Comparison of ENCODE assay signal across 16 cellular contexts in the genomic region with DNA sequence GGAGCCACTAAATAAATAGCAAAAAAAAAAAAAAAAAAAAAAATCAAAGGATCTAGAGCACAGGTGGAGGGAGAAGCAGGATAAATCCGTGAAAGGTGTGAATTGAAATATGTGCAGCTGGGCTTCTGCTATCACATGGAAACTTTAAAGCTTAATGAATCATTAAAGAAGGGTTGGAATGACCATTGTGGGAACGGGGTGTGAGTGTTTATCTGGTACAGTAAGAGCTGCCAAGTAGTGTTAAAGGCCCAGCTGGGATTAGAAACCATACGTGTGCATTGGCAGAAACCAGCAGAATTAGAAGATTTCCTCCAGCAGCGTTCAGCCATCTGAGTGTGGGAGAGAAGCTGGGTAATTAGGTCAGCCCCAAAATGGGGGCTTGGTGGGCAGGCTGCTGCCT. TPM values are rescaled to one million over a fixed set of nuclear protein-coding genes. Genes with fewer than 3 reads are reported as not detected.
A peak's percentile ranks its signal among the peaks of the same experiment; 100 is the strongest.
DNase-seq lines count a peak whose midpoint lies in the region; ATAC-seq and TF ChIP-seq lines count a peak whose summit lies in the region.
"Had no signal": no experiment of that assay in that cellular context is flagged by ENCODE, and none has a peak within 500 bp of the region (broad histone marks: within the 10 kb centered on the region; RNA-seq: fewer than 3 reads in every experiment).

No MANE protein-coding gene starts in this region.

- H3K27me3 ChIP-seq in PC-3 (ENCODE audit: low read length) (no peaks in the 10 kb centered on the region), esophagus muscularis mucosa (no peaks in the 10 kb centered on the region)
- H3K27me3 ChIP-seq in CD8-positive, alpha-beta memory T cell (ENCODE audit: insufficient read depth, low read length, poor library complexity, severe bottlenecking): no peaks in the 10 kb centered on the region
- H3K27me3 ChIP-seq: gastrocnemius medialis had no signal

- intact Hi-C loops in PC-3 (cut with micrococcal nuclease): loop anchor here (5.0 kb wide), 1 partner anchor 42 kb away; the partner anchor contains the start of gene TARS2
- intact Hi-C loops in esophagus muscularis mucosa (cut with DNase I): no loop called here

- H3K9me3 Mint-ChIP-seq in CD8-positive, alpha-beta memory T cell: no peaks in the 10 kb centered on the region
- no peaks in the 10 kb centered on the region for H3K9me3 Mint-ChIP-seq in activated T-cell treated with anti-CD3 and anti-CD28 coated beads, Interleukin-2, amount 50 U/mL, for 4 hours
- H3K9me3 Mint-ChIP-seq: activated CD4-positive, alpha-beta memory T cell treated with anti-CD3 and anti-CD28 coated beads for 36 hours; activated naive CD4-positive, alpha-beta T cell treated with anti-CD3 and anti-CD28 coated beads for 36 hours had no signal

- 23% methylated on average over 4 of the region's 4 CpGs for WGBS in esophagus muscularis mucosa

- no peaks in the 10 kb centered on the region for H3K36me3 Mint-ChIP-seq in CD8-positive, alpha-beta memory T cell
- H3K36me3 Mint-ChIP-seq in activated T-cell treated with anti-CD3 and anti-CD28 coated beads, Interleukin-2, amount 50 U/mL, for 4 hours (ENCODE audit: insufficient read depth): no peaks in the 10 kb centered on the region
- H3K36me3 Mint-ChIP-seq: activated CD4-positive, alpha-beta memory T cell treated with anti-CD3 and anti-CD28 coated beads for 36 hours had no signal

- H3K4me2 ChIP-seq in PC-3 (ENCODE audit: low read length): no peak overlapping the region

- peak overlapping the region; percentile 6; the same call in 1 of the 2 replicates for H2AFZ ChIP-seq in PC-3 (ENCODE audit: low read length)

- H3K27me3 Mint-ChIP-seq in CD8-positive, alpha-beta memory T cell: no peaks in the 10 kb centered on the region
- H3K27me3 Mint-ChIP-seq in activated T-cell treated with anti-CD3 and anti-CD28 coated beads, Interleukin-2, amount 50 U/mL, for 4 hours (ENCODE audit: low read depth): no peaks in the 10 kb centered on the region
- H3K27me3 Mint-ChIP-seq: activated CD4-positive, alpha-beta memory T cell treated with anti-CD3 and anti-CD28 coated beads for 36 hours; B cell had no signal

- H3K79me2 ChIP-seq in PC-3 (ENCODE audit: low read length): no peaks in the 10 kb centered on the region

- H3K4me1 Mint-ChIP-seq in CD8-positive, alpha-beta memory T cell: peaks cover 0 to 3% (median 0%) of the 10 kb centered on the region in 3 donors
- H3K4me1 Mint-ChIP-seq in activated T-cell treated with anti-CD3 and anti-CD28 coated beads, Interleukin-2, amount 50 U/mL, for 4 hours (ENCODE audit: low read depth): peaks cover 2% of the 10 kb centered on the region
- H3K4me1 Mint-ChIP-seq: B cell had no signal

- peak; percentile 57 for ATAC-seq in PC-3
- no peak for ATAC-seq in HG02852 (IDR thresholded peaks at IDR 0.05; ENCODE audit: unreplicated experiment)
- no peak for ATAC-seq in activated T-cell treated with anti-CD3 and anti-CD28 coated beads, Interleukin-2, amount 50 U/mL, for 4 hours

- DNase-seq in AG10803 (ENCODE audit: low read depth) (peak; percentile 85), PC-3 (no peak), esophagus muscularis mucosa (ENCODE audit: extremely low spot score) (no peak), mucosa of gallbladder (ENCODE audit: low spot score) (peak; percentile 55), NCI-H2227 (lab: John Stamatoyannopoulos, UW; ENCODE audit: unreplicated experiment) (no peak)
- DNase-seq in CD8-positive, alpha-beta memory T cell: no peak
- DNase-seq in activated T-cell treated with anti-CD3 and anti-CD28 coated beads, Interleukin-2, amount 50 U/mL, for 4 hours: no peak
- DNase-seq: activated CD4-positive, alpha-beta memory T cell treated with anti-CD3 and anti-CD28 coated beads for 36 hours; activated naive CD4-positive, alpha-beta T cell treated with anti-CD3 and anti-CD28 coated beads for 36 hours; gastrocnemius medialis; GF-D8; mesendoderm; NCI-H748 treated with DMSO at 0.1 percent for 48 hours; SW 1271 had no signal

- no peak for TF ChIP-seq POLR2A in esophagus muscularis mucosa (IDR thresholded peaks at IDR 0.05; ENCODE audit: low read depth)

- H3K36me3 ChIP-seq in PC-3 (ENCODE audit: low read depth, low read length) (no peaks in the 10 kb centered on the region), esophagus muscularis mucosa (no peaks in the 10 kb centered on the region)
- H3K36me3 ChIP-seq in CD8-positive, alpha-beta memory T cell (ENCODE audit: insufficient read depth, low read length): no peaks in the 10 kb centered on the region
- H3K36me3 ChIP-seq: gastrocnemius medialis had no signal

- H3F3A ChIP-seq in PC-3 (ENCODE audit: low read length, unreplicated experiment): peaks cover 5% of the 10 kb centered on the region

- no peak overlapping the region for H3K9ac ChIP-seq in PC-3 (ENCODE audit: low read length)

- peak overlapping the region in 1 of 8 donors; percentile 24 for H3K27ac Mint-ChIP-seq in CD8-positive, alpha-beta memory T cell
- H3K27ac Mint-ChIP-seq: activated CD4-positive, alpha-beta memory T cell treated with anti-CD3 and anti-CD28 coated beads for 36 hours; activated naive CD4-positive, alpha-beta T cell treated with anti-CD3 and anti-CD28 coated beads for 36 hours; B cell had no signal

- no peaks in the 10 kb centered on the region for H4K20me1 ChIP-seq in PC-3 (ENCODE audit: low read length)

- no peak overlapping the region for H3K27ac ChIP-seq in PC-3 (ENCODE audit: low read length)
- H3K27ac ChIP-seq in esophagus muscularis mucosa (replicated peaks in 1 of 4): peak overlapping the region in 3 of 4 donors; percentile 18 to 60 (median 48)
- H3K27ac ChIP-seq in CD8-positive, alpha-beta memory T cell (ENCODE audit: low read depth, low read length): no peak overlapping the region

- peaks cover 13% of the 10 kb centered on the region; the same call in 1 of the 2 replicates for H3K4me1 ChIP-seq in PC-3 (ENCODE audit: insufficient read depth, low read length)
- H3K4me1 ChIP-seq in esophagus muscularis mucosa: peaks cover 9 to 42% (median 36%) of the 10 kb centered on the region in 4 donors
- no peaks in the 10 kb centered on the region for H3K4me1 ChIP-seq in CD8-positive, alpha-beta memory T cell (ENCODE audit: insufficient read depth, low read length)

- POLR2A ChIA-PET in PC-3 (lab: Charles Lee; ENCODE audit: unreplicated experiment): no interaction called here
- POLR2A ChIA-PET in CD8-positive, alpha-beta memory T cell (lab: Charles Lee): no interaction called here

- H3K4me3 ChIP-seq in AG10803 (ENCODE audit: low read length) (no peak overlapping the region), PC-3 (ENCODE audit: low read length) (no peak overlapping the region), esophagus muscularis mucosa (no peak overlapping the region)
- no peak overlapping the region for H3K4me3 ChIP-seq in CD8-positive, alpha-beta memory T cell (ENCODE audit: low read length)
- H3K4me3 ChIP-seq: gastrocnemius medialis had no signal

- no peaks in the 10 kb centered on the region for H3K9me2 ChIP-seq in PC-3 (replicated peaks; ENCODE audit: low read length)

- TF ChIP-seq CTCF in AG10803 (conservative IDR thresholded peaks at IDR 0.05; ENCODE audit: low read length) (no peak), PC-3 (conservative IDR thresholded peaks at IDR 0.05; ENCODE audit: low read depth, low read length) (no peak), esophagus muscularis mucosa (IDR thresholded peaks at IDR 0.05) (no peak)

- H3K9me3 ChIP-seq in PC-3 (ENCODE audit: low read length) (no peaks in the 10 kb centered on the region), esophagus muscularis mucosa (no peaks in the 10 kb centered on the region)
- no peaks in the 10 kb centered on the region for H3K9me3 ChIP-seq in CD8-positive, alpha-beta memory T cell (ENCODE audit: low read length)
- H3K9me3 ChIP-seq: gastrocnemius medialis had no signal

- CTCF ChIA-PET in PC-3 (lab: Charles Lee): no interaction called here
- CTCF ChIA-PET in CD8-positive, alpha-beta memory T cell (lab: Charles Lee): interaction anchor here (0.7 kb wide), 1 partner anchor 60 kb away, joined by 3 read pairs; no protein-coding TSS in a partner anchor

- BruUV-seq in PC-3 (replicated peaks; lab: Mats Ljungman, UMichigan): no TSS peak

- H3K4me3 Mint-ChIP-seq in CD8-positive, alpha-beta memory T cell: no peak overlapping the region
- H3K4me3 Mint-ChIP-seq in activated T-cell treated with anti-CD3 and anti-CD28 coated beads, Interleukin-2, amount 50 U/mL, for 4 hours: no peak overlapping the region
- H3K4me3 Mint-ChIP-seq: activated CD4-positive, alpha-beta memory T cell treated with anti-CD3 and anti-CD28 coated beads for 36 hours; activated naive CD4-positive, alpha-beta T cell treated with anti-CD3 and anti-CD28 coated beads for 36 hours; B cell had no signal

- TF ChIP-seq EP300 in esophagus muscularis mucosa (IDR thresholded peaks at IDR 0.05): no peak

RNA-seq across cellular contexts. Expression of gene FALEC, which starts 13.4 kb away (rescaled TPM):
- total RNA-seq in PC-3 (2014; rRNA removed) (0.73 TPM in 1 of 2 replicates, not detected in the other), esophagus muscularis mucosa (not detected), mucosa of gallbladder (1.1 TPM)
- total RNA-seq in CD8-positive, alpha-beta memory T cell: not detected
- polyA plus RNA-seq in CD8-positive, alpha-beta memory T cell: not detected
- total RNA-seq in activated T-cell treated with anti-CD3 and anti-CD28 coated beads, Interleukin-2, amount 50 U/mL, for 4 hours: under 1 TPM in 1 of 3 donors, not detected in 2; 0.40 TPM
- total RNA-seq: activated CD4-positive, alpha-beta memory T cell treated with anti-CD3 and anti-CD28 coated beads for 36 hours; activated naive CD4-positive, alpha-beta T cell treated with anti-CD3 and anti-CD28 coated beads for 36 hours; gastrocnemius medialis had no signal

RNA-seq across cellular contexts. Expression of gene ADAMTSL4, which starts 20.2 kb away (rescaled TPM):
- 0.81 and 0.87 TPM in 2 replicates for total RNA-seq in PC-3 (2014; rRNA removed)
- total RNA-seq in esophagus muscularis mucosa: 10 to 100 TPM; 33.6 to 86.1 (median 48.2) TPM
- total RNA-seq in mucosa of gallbladder: 17.2 TPM
- total RNA-seq in CD8-positive, alpha-beta memory T cell: under 1 TPM; 0.22 to 0.31 TPM
- polyA plus RNA-seq in CD8-positive, alpha-beta memory T cell: not detected
- total RNA-seq in activated T-cell treated with anti-CD3 and anti-CD28 coated beads, Interleukin-2, amount 50 U/mL, for 4 hours: under 1 TPM; 0.19 to 0.34 (median 0.33) TPM
- total RNA-seq: B cell had no signal

RNA-seq across cellular contexts. Expression of gene ECM1, which starts 21.1 kb away (rescaled TPM):
- total RNA-seq in PC-3 (2014; rRNA removed): 2.3 and 3.7 TPM in 2 replicates
- total RNA-seq in esophagus muscularis mucosa: 10 to 100 TPM; 17.4 to 32.9 (median 18.6) TPM
- total RNA-seq in mucosa of gallbladder: 681 TPM
- 1 to 10 TPM; 1.3 to 1.5 TPM for total RNA-seq in CD8-positive, alpha-beta memory T cell
- polyA plus RNA-seq in CD8-positive, alpha-beta memory T cell: 0.09 TPM
- total RNA-seq in activated T-cell treated with anti-CD3 and anti-CD28 coated beads, Interleukin-2, amount 50 U/mL, for 4 hours: under 1 TPM; 0.43 to 0.82 (median 0.50) TPM

RNA-seq across cellular contexts. Expression of gene TARS2, which starts 41.8 kb away (rescaled TPM):
- 56.2 and 61.6 TPM in 2 replicates for total RNA-seq in PC-3 (2014; rRNA removed)
- 10 to 100 TPM in 3 of 4 donors, 1 to 10 TPM in 1; 5.8 to 19.4 (median 12.8) TPM for total RNA-seq in esophagus muscularis mucosa
- 28.3 TPM for total RNA-seq in mucosa of gallbladder
- 10 to 100 TPM; 49.7 to 51.2 TPM for total RNA-seq in CD8-positive, alpha-beta memory T cell
- polyA plus RNA-seq in CD8-positive, alpha-beta memory T cell: 29.0 TPM
- 10 to 100 TPM; 38.6 to 43.1 (median 38.7) TPM for total RNA-seq in activated T-cell treated with anti-CD3 and anti-CD28 coated beads, Interleukin-2, amount 50 U/mL, for 4 hours

RNA-seq across cellular contexts. Expression of gene MCL1, which starts 50.4 kb away (rescaled TPM):
- total RNA-seq in PC-3 (2014; rRNA removed) (285 and 376 TPM in 2 replicates), esophagus muscularis mucosa (100 to 1,000 TPM; 192 to 460 (median 255) TPM), mucosa of gallbladder (231 TPM)
- 100 to 1,000 TPM; 211 to 216 TPM for total RNA-seq in CD8-positive, alpha-beta memory T cell
- 168 TPM for polyA plus RNA-seq in CD8-positive, alpha-beta memory T cell
- 100 to 1,000 TPM; 228 to 237 (median 236) TPM for total RNA-seq in activated T-cell treated with anti-CD3 and anti-CD28 coated beads, Interleukin-2, amount 50 U/mL, for 4 hours

Comparison
In these comparisons a context has a peak if more than half of its experiments do, and no peak if none do; other contexts are left out.
1. DNase-seq: peak in AG10803 (single experiment) and mucosa of gallbladder (single experiment); none in PC-3 (single experiment), esophagus muscularis mucosa (single experiment), CD8-positive, alpha-beta memory T cell (0 of 5), activated T-cell treated with anti-CD3 and anti-CD28 coated beads, Interleukin-2, amount 50 U/mL, for 4 hours (single experiment) and NCI-H2227 (single experiment).
2. H3K27ac ChIP-seq: peak in esophagus muscularis mucosa (3 of 4); none in PC-3 (single experiment) and CD8-positive, alpha-beta memory T cell (single experiment).
3. RNA of gene ECM1, which starts 21.1 kb away (total RNA-seq): 681 TPM in mucosa of gallbladder (single experiment); 17.4 to 32.9 TPM in esophagus muscularis mucosa, 2.3 to 3.7 TPM in PC-3, 1.3 to 1.5 TPM in CD8-positive, alpha-beta memory T cell and 0.43 to 0.82 TPM in activated T-cell treated with anti-CD3 and anti-CD28 coated beads, Interleukin-2, amount 50 U/mL, for 4 hours; every median in the first group is over 10 times any median in the second.